Comparison of ENCODE assay signal across 1 cellular context in the genomic region with DNA sequence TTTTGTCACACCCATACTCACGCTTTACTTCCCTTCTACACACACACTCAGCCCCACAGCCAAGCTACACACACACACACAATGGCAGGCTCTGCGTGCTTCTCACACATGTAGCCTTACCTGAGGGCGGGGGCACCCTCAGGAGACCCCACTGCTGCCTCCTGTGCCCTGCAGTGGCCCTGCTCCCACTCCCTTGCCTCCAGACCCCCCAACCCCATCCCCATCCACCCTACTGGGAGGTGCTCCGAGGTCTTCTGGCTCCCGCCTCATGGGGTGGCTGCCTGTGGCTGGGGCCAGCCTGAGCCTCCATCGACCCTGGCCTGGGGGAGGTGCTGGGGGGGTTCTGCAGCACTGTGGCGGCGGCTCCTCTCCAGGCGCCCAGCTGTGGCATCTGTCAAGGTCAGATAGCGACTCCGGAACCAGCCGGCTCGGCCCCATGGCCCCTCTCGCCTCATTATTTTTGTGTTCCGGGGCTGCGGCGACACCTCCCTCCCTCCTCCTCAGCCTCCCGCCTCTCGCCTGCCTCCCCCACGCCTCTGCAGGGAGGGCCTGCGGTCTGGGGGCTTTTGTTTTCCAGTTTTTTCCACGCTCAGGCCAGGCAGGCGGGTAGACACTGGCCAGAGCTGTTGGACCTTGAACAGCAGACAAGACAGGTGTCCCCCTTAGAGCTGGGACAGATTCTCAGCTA.
TF ChIP-seq lines count a peak whose summit lies in the region.

No MANE protein-coding gene starts in this region.

TF ChIP-seq in HepG2, 621 proteins besides CTCF, POLR2A, EP300 and RAD21 (continued from another document and continues in another):
- TF ChIP-seq, protein P1, sequence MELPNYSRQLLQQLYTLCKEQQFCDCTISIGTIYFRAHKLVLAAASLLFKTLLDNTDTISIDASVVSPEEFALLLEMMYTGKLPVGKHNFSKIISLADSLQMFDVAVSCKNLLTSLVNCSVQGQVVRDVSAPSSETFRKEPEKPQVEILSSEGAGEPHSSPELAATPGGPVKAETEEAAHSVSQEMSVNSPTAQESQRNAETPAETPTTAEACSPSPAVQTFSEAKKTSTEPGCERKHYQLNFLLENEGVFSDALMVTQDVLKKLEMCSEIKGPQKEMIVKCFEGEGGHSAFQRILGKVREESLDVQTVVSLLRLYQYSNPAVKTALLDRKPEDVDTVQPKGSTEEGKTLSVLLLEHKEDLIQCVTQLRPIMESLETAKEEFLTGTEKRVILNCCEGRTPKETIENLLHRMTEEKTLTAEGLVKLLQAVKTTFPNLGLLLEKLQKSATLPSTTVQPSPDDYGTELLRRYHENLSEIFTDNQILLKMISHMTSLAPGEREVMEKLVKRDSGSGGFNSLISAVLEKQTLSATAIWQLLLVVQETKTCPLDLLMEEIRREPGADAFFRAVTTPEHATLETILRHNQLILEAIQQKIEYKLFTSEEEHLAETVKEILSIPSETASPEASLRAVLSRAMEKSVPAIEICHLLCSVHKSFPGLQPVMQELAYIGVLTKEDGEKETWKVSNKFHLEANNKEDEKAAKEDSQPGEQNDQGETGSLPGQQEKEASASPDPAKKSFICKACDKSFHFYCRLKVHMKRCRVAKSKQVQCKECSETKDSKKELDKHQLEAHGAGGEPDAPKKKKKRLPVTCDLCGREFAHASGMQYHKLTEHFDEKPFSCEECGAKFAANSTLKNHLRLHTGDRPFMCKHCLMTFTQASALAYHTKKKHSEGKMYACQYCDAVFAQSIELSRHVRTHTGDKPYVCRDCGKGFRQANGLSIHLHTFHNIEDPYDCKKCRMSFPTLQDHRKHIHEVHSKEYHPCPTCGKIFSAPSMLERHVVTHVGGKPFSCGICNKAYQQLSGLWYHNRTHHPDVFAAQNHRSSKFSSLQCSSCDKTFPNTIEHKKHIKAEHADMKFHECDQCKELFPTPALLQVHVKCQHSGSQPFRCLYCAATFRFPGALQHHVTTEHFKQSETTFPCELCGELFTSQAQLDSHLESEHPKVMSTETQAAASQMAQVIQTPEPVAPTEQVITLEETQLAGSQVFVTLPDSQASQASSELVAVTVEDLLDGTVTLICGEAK (IDR thresholded peaks at IDR 0.05): no peak
- TF ChIP-seq, protein P1 (CRISPR knock-in tag; IDR thresholded peaks at IDR 0.05): no peak
- TF ChIP-seq SRF (IDR thresholded peaks at IDR 0.05; ENCODE audit: low read depth, low read length) (no peak), U2AF2 (IDR thresholded peaks at IDR 0.05; ENCODE audit: low read depth, low read length) (no peak), MEIS2 (CRISPR knock-in tag; IDR thresholded peaks at IDR 0.05) (peak; percentile 38; the same call in 1 of the 2 replicates), ZNF432 (CRISPR knock-in tag; IDR thresholded peaks at IDR 0.05; ENCODE audit: borderline replicate concordance) (no peak), HDAC1 (CRISPR knock-in tag; IDR thresholded peaks at IDR 0.05) (no peak; the same call in 1 of the 2 replicates), CREM (IDR thresholded peaks at IDR 0.05) (no peak), CREM (CRISPR knock-in tag; IDR thresholded peaks at IDR 0.05) (no peak), ZNF766 (CRISPR knock-in tag; IDR thresholded peaks at IDR 0.05; ENCODE audit: borderline replicate concordance) (no peak), SAP130 (CRISPR knock-in tag; IDR thresholded peaks at IDR 0.05; ENCODE audit: low read depth) (peak; percentile 83), SRY (CRISPR knock-in tag; IDR thresholded peaks at IDR 0.05) (peak; percentile 51; the same call in 1 of the 2 replicates), ZNF570 (CRISPR knock-in tag; IDR thresholded peaks at IDR 0.05; ENCODE audit: borderline replicate concordance) (no peak), ZNF816 (CRISPR knock-in tag; IDR thresholded peaks at IDR 0.05; ENCODE audit: borderline replicate concordance) (no peak), ISL2 (CRISPR knock-in tag; IDR thresholded peaks at IDR 0.05) (peak; percentile 58), NFE2 (CRISPR knock-in tag; IDR thresholded peaks at IDR 0.05) (no peak), ZMYM3 (CRISPR knock-in tag; IDR thresholded peaks at IDR 0.05) (peak; percentile 25; the same call in 1 of the 2 replicates), CHD4 (IDR thresholded peaks at IDR 0.05; ENCODE audit: borderline replicate concordance, low read length) (no peak), MAFG (CRISPR knock-in tag; IDR thresholded peaks at IDR 0.05) (no peak), GABPB1 (CRISPR knock-in tag; IDR thresholded peaks at IDR 0.05) (peak; percentile 61; the same call in 1 of the 2 replicates), ZNF337 (CRISPR knock-in tag; IDR thresholded peaks at IDR 0.05; ENCODE audit: borderline replicate concordance, low read depth) (no peak), ELF3 (CRISPR knock-in tag; IDR thresholded peaks at IDR 0.05) (peak; percentile 41; the same call in 1 of the 2 replicates)
- TF ChIP-seq, protein P2, sequence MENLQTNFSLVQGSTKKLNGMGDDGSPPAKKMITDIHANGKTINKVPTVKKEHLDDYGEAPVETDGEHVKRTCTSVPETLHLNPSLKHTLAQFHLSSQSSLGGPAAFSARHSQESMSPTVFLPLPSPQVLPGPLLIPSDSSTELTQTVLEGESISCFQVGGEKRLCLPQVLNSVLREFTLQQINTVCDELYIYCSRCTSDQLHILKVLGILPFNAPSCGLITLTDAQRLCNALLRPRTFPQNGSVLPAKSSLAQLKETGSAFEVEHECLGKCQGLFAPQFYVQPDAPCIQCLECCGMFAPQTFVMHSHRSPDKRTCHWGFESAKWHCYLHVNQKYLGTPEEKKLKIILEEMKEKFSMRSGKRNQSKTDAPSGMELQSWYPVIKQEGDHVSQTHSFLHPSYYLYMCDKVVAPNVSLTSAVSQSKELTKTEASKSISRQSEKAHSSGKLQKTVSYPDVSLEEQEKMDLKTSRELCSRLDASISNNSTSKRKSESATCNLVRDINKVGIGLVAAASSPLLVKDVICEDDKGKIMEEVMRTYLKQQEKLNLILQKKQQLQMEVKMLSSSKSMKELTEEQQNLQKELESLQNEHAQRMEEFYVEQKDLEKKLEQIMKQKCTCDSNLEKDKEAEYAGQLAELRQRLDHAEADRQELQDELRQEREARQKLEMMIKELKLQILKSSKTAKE (CRISPR knock-in tag; IDR thresholded peaks at IDR 0.05; ENCODE audit: borderline replicate concordance): peak; percentile 86
- TF ChIP-seq, protein P3, sequence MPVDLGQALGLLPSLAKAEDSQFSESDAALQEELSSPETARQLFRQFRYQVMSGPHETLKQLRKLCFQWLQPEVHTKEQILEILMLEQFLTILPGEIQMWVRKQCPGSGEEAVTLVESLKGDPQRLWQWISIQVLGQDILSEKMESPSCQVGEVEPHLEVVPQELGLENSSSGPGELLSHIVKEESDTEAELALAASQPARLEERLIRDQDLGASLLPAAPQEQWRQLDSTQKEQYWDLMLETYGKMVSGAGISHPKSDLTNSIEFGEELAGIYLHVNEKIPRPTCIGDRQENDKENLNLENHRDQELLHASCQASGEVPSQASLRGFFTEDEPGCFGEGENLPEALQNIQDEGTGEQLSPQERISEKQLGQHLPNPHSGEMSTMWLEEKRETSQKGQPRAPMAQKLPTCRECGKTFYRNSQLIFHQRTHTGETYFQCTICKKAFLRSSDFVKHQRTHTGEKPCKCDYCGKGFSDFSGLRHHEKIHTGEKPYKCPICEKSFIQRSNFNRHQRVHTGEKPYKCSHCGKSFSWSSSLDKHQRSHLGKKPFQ (CRISPR knock-in tag; IDR thresholded peaks at IDR 0.05; ENCODE audit: insufficient replicate concordance): no peak
- TF ChIP-seq, protein P4, sequence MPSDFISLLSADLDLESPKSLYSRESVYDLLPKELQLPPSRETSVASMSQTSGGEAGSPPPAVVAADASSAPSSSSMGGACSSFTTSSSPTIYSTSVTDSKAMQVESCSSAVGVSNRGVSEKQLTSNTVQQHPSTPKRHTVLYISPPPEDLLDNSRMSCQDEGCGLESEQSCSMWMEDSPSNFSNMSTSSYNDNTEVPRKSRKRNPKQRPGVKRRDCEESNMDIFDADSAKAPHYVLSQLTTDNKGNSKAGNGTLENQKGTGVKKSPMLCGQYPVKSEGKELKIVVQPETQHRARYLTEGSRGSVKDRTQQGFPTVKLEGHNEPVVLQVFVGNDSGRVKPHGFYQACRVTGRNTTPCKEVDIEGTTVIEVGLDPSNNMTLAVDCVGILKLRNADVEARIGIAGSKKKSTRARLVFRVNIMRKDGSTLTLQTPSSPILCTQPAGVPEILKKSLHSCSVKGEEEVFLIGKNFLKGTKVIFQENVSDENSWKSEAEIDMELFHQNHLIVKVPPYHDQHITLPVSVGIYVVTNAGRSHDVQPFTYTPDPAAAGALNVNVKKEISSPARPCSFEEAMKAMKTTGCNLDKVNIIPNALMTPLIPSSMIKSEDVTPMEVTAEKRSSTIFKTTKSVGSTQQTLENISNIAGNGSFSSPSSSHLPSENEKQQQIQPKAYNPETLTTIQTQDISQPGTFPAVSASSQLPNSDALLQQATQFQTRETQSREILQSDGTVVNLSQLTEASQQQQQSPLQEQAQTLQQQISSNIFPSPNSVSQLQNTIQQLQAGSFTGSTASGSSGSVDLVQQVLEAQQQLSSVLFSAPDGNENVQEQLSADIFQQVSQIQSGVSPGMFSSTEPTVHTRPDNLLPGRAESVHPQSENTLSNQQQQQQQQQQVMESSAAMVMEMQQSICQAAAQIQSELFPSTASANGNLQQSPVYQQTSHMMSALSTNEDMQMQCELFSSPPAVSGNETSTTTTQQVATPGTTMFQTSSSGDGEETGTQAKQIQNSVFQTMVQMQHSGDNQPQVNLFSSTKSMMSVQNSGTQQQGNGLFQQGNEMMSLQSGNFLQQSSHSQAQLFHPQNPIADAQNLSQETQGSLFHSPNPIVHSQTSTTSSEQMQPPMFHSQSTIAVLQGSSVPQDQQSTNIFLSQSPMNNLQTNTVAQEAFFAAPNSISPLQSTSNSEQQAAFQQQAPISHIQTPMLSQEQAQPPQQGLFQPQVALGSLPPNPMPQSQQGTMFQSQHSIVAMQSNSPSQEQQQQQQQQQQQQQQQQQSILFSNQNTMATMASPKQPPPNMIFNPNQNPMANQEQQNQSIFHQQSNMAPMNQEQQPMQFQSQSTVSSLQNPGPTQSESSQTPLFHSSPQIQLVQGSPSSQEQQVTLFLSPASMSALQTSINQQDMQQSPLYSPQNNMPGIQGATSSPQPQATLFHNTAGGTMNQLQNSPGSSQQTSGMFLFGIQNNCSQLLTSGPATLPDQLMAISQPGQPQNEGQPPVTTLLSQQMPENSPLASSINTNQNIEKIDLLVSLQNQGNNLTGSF (CRISPR knock-in tag; IDR thresholded peaks at IDR 0.05): no peak
- TF ChIP-seq, protein P5, sequence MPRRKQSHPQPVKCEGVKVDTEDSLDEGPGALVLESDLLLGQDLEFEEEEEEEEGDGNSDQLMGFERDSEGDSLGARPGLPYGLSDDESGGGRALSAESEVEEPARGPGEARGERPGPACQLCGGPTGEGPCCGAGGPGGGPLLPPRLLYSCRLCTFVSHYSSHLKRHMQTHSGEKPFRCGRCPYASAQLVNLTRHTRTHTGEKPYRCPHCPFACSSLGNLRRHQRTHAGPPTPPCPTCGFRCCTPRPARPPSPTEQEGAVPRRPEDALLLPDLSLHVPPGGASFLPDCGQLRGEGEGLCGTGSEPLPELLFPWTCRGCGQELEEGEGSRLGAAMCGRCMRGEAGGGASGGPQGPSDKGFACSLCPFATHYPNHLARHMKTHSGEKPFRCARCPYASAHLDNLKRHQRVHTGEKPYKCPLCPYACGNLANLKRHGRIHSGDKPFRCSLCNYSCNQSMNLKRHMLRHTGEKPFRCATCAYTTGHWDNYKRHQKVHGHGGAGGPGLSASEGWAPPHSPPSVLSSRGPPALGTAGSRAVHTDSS (CRISPR knock-in tag; conservative IDR thresholded peaks at IDR 0.05): no peak
- TF ChIP-seq, protein P6, sequence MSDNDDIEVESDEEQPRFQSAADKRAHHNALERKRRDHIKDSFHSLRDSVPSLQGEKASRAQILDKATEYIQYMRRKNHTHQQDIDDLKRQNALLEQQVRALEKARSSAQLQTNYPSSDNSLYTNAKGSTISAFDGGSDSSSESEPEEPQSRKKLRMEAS (IDR thresholded peaks at IDR 0.05): 0 out of 2 replicates have a peak, but pooled peaks have one; percentile 49
- TF ChIP-seq, protein P7, sequence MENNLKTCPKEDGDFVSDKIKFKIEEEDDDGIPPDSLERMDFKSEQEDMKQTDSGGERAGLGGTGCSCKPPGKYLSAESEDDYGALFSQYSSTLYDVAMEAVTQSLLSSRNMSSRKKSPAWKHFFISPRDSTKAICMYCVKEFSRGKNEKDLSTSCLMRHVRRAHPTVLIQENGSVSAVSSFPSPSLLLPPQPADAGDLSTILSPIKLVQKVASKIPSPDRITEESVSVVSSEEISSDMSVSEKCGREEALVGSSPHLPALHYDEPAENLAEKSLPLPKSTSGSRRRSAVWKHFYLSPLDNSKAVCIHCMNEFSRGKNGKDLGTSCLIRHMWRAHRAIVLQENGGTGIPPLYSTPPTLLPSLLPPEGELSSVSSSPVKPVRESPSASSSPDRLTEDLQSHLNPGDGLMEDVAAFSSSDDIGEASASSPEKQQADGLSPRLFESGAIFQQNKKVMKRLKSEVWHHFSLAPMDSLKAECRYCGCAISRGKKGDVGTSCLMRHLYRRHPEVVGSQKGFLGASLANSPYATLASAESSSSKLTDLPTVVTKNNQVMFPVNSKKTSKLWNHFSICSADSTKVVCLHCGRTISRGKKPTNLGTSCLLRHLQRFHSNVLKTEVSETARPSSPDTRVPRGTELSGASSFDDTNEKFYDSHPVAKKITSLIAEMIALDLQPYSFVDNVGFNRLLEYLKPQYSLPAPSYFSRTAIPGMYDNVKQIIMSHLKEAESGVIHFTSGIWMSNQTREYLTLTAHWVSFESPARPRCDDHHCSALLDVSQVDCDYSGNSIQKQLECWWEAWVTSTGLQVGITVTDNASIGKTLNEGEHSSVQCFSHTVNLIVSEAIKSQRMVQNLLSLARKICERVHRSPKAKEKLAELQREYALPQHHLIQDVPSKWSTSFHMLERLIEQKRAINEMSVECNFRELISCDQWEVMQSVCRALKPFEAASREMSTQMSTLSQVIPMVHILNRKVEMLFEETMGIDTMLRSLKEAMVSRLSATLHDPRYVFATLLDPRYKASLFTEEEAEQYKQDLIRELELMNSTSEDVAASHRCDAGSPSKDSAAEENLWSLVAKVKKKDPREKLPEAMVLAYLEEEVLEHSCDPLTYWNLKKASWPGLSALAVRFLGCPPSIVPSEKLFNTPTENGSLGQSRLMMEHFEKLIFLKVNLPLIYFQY (CRISPR knock-in tag; IDR thresholded peaks at IDR 0.05; ENCODE audit: borderline replicate concordance): peak; percentile 49; the same call in 1 of the 2 replicates
